20 cellular contexts compared by ENCODE assay signal in genomic region chr14:90438841-90439240, GRCh38. TPM values are rescaled to one million over a fixed set of nuclear protein-coding genes. Genes with fewer than 3 reads are reported as not detected.
DNase-seq lines count a peak whose midpoint lies in the region; ATAC-seq, FAIRE-seq and TF ChIP-seq lines count a peak whose summit lies in the region.
"Had no signal": no experiment of that assay in that cellular context is flagged by ENCODE, and none has a peak within 500 bp of the region (broad histone marks: within the 10 kb centered on the region; RNA-seq: fewer than 3 reads in every experiment).

No MANE protein-coding gene starts in this region.

- peak; percentile 22 for DNase-seq in EL
- peak; percentile 49 for DNase-seq in bronchial epithelial cell (ENCODE audit: low read depth)
- DNase-seq in kidney tubule cell (ENCODE audit: low spot score): peak; percentile 56
- peak; percentile 18 for DNase-seq in spleen
- no peak for DNase-seq in gastrocnemius medialis
- DNase-seq in activated gamma-delta T cell (lab: John Stamatoyannopoulos, UW): no peak
- DNase-seq in 8988T: no peak
- DNase-seq in SKM-1 (lab: John Stamatoyannopoulos, UW; ENCODE audit: unreplicated experiment): no peak
- DNase-seq: Calu3; CD8-positive, alpha-beta T cell; DND-41; HCEC 1CT; KBM-7 had no signal

- H3K4me1 ChIP-seq in spleen: peaks cover 0 to 2% (median 0%) of the 10 kb centered on the region in 6 donors
- H3K4me1 ChIP-seq in gastrocnemius medialis: peaks cover 0 to 6% of the 10 kb centered on the region in 2 donors

- 91 to 96% (median 94%) methylated on average over 6 of the region's 6 CpGs for WGBS in spleen, 5 donors

- in situ Hi-C loops in gastrocnemius medialis (cut with MboI; ENCODE audit: low sequenced_read_pairs in 4 of 4): no loop called here

- H3K9me3 ChIP-seq in spleen (no peaks in the 10 kb centered on the region), gastrocnemius medialis (no peaks in the 10 kb centered on the region)
- H3K9me3 ChIP-seq: A549, BLaER1 had no signal

- H3K4me3 ChIP-seq in bronchial epithelial cell (ENCODE audit: low read depth, low read length): no peak overlapping the region
- H3K4me3 ChIP-seq in spleen: no peak overlapping the region
- H3K4me3 ChIP-seq in gastrocnemius medialis: no peak overlapping the region
- H3K4me3 ChIP-seq: A549, BLaER1 had no signal

- ATAC-seq in gastrocnemius medialis: no peak
- ATAC-seq: A549; CD8-positive, alpha-beta T cell; HepG2 had no signal

- H3K27ac ChIP-seq in spleen (no peak overlapping the region), gastrocnemius medialis (no peak overlapping the region)
- H3K27ac ChIP-seq: A549 had no signal

- FAIRE-seq in bronchial epithelial cell (lab: Jason Lieb, UNC): peak; percentile 94
- FAIRE-seq: A549, G401.6, GM12891, GM19239, H54, HepG2 had no signal

- intact Hi-C loops in spleen (cut with DNase I; ENCODE audit: low total_unique reads) (no loop called here), gastrocnemius medialis (cut with DNase I; ENCODE audit: low total_unique reads) (no loop called here)

- TF ChIP-seq CTCF in bronchial epithelial cell (IDR thresholded peaks at IDR 0.05; ENCODE audit: insufficient read depth, low read length, severe bottlenecking) (no peak), spleen (IDR thresholded peaks at IDR 0.05 in 8 of 11, conservative IDR thresholded peaks at IDR 0.05 in 3 of 11) (no peak), gastrocnemius medialis (IDR thresholded peaks at IDR 0.05 in 4 of 5, conservative IDR thresholded peaks at IDR 0.05 in 1 of 5) (no peak)

- H3K27me3 ChIP-seq in bronchial epithelial cell (ENCODE audit: control insufficient read depth, insufficient read depth, low read length) (no peaks in the 10 kb centered on the region), spleen (replicated peaks in 1 of 7) (no peaks in the 10 kb centered on the region), gastrocnemius medialis (no peaks in the 10 kb centered on the region)
- H3K27me3 ChIP-seq: BLaER1 had no signal

- H3K36me3 ChIP-seq in bronchial epithelial cell (ENCODE audit: control insufficient read depth, insufficient read depth, low read length) (no peaks in the 10 kb centered on the region), spleen (no peaks in the 10 kb centered on the region), gastrocnemius medialis (no peaks in the 10 kb centered on the region)
- H3K36me3 ChIP-seq: BLaER1 had no signal

- TF ChIP-seq POLR2A in spleen (IDR thresholded peaks at IDR 0.05): no peak
- TF ChIP-seq POLR2A in gastrocnemius medialis (IDR thresholded peaks at IDR 0.05): no peak

RNA-seq across cellular contexts. Expression of gene CALM1, which starts 42.0 kb away (rescaled TPM):
- 267 and 1,162 TPM in 2 replicates for total RNA-seq in bronchial epithelial cell
- total RNA-seq in spleen: 100 to 1,000 TPM; 294 to 483 (median 387) TPM
- 100 to 1,000 TPM; 188 to 292 (median 256) TPM for polyA plus RNA-seq in spleen
- 1,000 to 10,000 TPM in 2 of 4 donors, 100 to 1,000 TPM in 2; 466 to 1,278 (median 1,009) TPM for total RNA-seq in gastrocnemius medialis

Comparison
In these comparisons a context has a peak if more than half of its experiments do, and no peak if none do; other contexts are left out.
1. DNase-seq: peak in EL (single experiment), bronchial epithelial cell (single experiment), kidney tubule cell (single experiment) and spleen (single experiment); none in gastrocnemius medialis (0 of 2), activated gamma-delta T cell (single experiment), 8988T (single experiment) and SKM-1 (single experiment).